ENCODE assay signal across 8 cellular contexts in genomic region chr10:11225935-11226334, GRCh38.
DNase-seq lines count a peak whose midpoint lies in the region; ATAC-seq and TF ChIP-seq lines count a peak whose summit lies in the region.

No MANE protein-coding gene starts in this region.

- CTCF ChIA-PET in GM10248 (lab: Yijun Ruan, JAX) = interaction anchor here (0.8 to 4.3 kb wide), 15 partner anchors 9 to 61 kb away, joined by 3 to 25 read pairs (median 3); no protein-coding TSS in a partner anchor

- H3K4me1 Mint-ChIP-seq in natural killer cell = peaks cover 97 to 99% of the 10 kb centered on the region in 2 donors

- no peak overlapping the region for H3K27ac ChIP-seq in vagina

- H3K27me3 Mint-ChIP-seq in natural killer cell (ENCODE audit: low read depth in 2 of 2) = no peaks in the 10 kb centered on the region

- H3K27ac Mint-ChIP-seq in natural killer cell = no peak overlapping the region

- no peaks in the 10 kb centered on the region for H3K27me3 ChIP-seq in vagina

- TF ChIP-seq POLR2A in vagina (IDR thresholded peaks at IDR 0.05) = no peak

- peak; percentile 82 for DNase-seq in CD1c-positive myeloid dendritic cell (ENCODE audit: extremely low spot score)
- DNase-seq in activated T-cell treated with anti-CD3 and anti-CD28 coated beads for 48 hours (ENCODE audit: low read depth) = peak; percentile 53
- peak; percentile 60 for DNase-seq in natural killer cell
- DNase-seq in GM10248 (ENCODE audit: extremely low spot score) = no peak
- no peak for DNase-seq in iPS-NIHi11 (ENCODE audit: low spot score)
- DNase-seq in vagina (ENCODE audit: extremely low spot score in 2 of 2) = no peak

- no peaks in the 10 kb centered on the region for H3K9me3 ChIP-seq in vagina

- no peak for TF ChIP-seq CTCF in natural killer cell (IDR thresholded peaks at IDR 0.05)
- TF ChIP-seq CTCF in GM10248 (IDR thresholded peaks at IDR 0.05; ENCODE audit: control extremely low read depth, extremely low read depth, low read depth, missing control alignments) = no peak
- no peak for TF ChIP-seq CTCF in vagina (IDR thresholded peaks at IDR 0.05)

- no peaks in the 10 kb centered on the region for H3K36me3 ChIP-seq in vagina

- POLR2A ChIA-PET in GM10248 (lab: Yijun Ruan, JAX) = interaction anchor here (1.1 to 1.9 kb wide), 2 partner anchors 16 kb away, joined by 5 to 6 read pairs; no protein-coding TSS in a partner anchor

- H3K4me3 ChIP-seq in vagina = no peak overlapping the region

- peak overlapping the region; percentile 63 for H3K4me3 Mint-ChIP-seq in natural killer cell

- peak; percentile 30 for ATAC-seq in GM19468 (IDR thresholded peaks at IDR 0.05; ENCODE audit: extremely low read depth, unreplicated experiment)
- ATAC-seq in HG03571 (IDR thresholded peaks at IDR 0.05; ENCODE audit: unreplicated experiment) = peak; percentile 43
- peak; percentile 64 to 76 (median 67) for ATAC-seq in natural killer cell

- peaks cover 8% of the 10 kb centered on the region for H3K4me1 ChIP-seq in vagina

- intact Hi-C loops in natural killer cell (cut with micrococcal nuclease) (loop anchor here (1.0 to 5.0 kb wide), 3 partner anchors 11 to 49 kb away; no protein-coding TSS in a partner anchor), vagina (cut with DNase I) (no loop called here)

- no peaks in the 10 kb centered on the region for H3K9me3 Mint-ChIP-seq in natural killer cell

- H3K36me3 Mint-ChIP-seq in natural killer cell = peaks cover 6% of the 10 kb centered on the region

Comparison
In these comparisons a context has a peak if more than half of its experiments do, and no peak if none do; other contexts are left out.
1. DNase-seq: peak in CD1c-positive myeloid dendritic cell (single experiment), activated T-cell treated with anti-CD3 and anti-CD28 coated beads for 48 hours (single experiment) and natural killer cell (single experiment); none in GM10248 (single experiment), iPS-NIHi11 (single experiment) and vagina (0 of 2).
2. Peak in every context shown above with its lines, with median percentiles within 50 percentile points of each other: ATAC-seq.